In the genomic region with DNA sequence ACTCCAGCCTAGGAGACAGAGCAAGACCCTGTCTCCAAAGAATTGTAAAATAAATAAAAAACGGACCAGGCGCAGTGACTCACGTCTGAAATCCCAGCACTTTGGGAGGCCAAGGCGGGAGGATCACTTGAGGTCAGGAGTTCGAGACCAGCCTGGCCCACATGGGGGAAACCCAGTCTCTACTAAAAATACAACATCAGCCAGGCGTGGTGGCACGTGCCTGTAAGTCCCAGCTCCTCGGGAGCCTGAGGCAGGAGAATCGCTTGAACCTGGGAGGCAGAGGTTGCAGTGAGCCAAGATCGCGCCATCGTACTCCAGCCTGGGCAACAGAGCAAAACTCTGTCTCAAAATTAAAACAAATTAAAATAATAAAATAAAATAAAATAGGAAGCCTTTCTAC, we compare ENCODE assay signal across 8 cellular contexts. TPM values are rescaled to one million over a fixed set of nuclear protein-coding genes. Genes with fewer than 3 reads are reported as not detected.
DNase-seq lines count a peak whose midpoint lies in the region; FAIRE-seq and TF ChIP-seq lines count a peak whose summit lies in the region.
"Not testable (repeated sequence)": the region's sequence is repeated elsewhere in the genome, so short reads cannot be mapped to it uniquely, and the experiment has no call there.

No MANE protein-coding gene starts in this region.

- not testable (repeated sequence) for H3K9me3 ChIP-seq in KOPT-K1 (ENCODE audit: insufficient read depth, low read length, poor library complexity, severe bottlenecking); adipocyte (ENCODE audit: control insufficient read depth, low read length); kidney (ENCODE audit: control insufficient read depth in 1 of 2, low read length in 2 of 2); tibial nerve

- H3K9me3 Mint-ChIP-seq in Calu3 (ENCODE audit: low read depth, unreplicated experiment); osteocyte (ENCODE audit: unreplicated experiment): not testable (repeated sequence)

- H3K36me3 Mint-ChIP-seq in Calu3 (ENCODE audit: insufficient read depth, unreplicated experiment); osteocyte (ENCODE audit: unreplicated experiment): not testable (repeated sequence)

- WGBS in tibial nerve, 2 donors: 49 to 56% methylated on average over 12 of the region's 12 CpGs

- not testable (repeated sequence) for DNase-seq in Calu3; adipocyte (ENCODE audit: low read depth); epithelial cell of proximal tubule (ENCODE audit: low read depth); osteocyte (ENCODE audit: extremely low spot score, unreplicated experiment); tibial nerve (ENCODE audit: low spot score in 2 of 2)
- DNase-seq in kidney: peak; percentile 19

- not testable (repeated sequence) for H3K4me1 Mint-ChIP-seq in Calu3 (ENCODE audit: low read depth, unreplicated experiment)
- peaks cover 14% of the 10 kb centered on the region for H3K4me1 Mint-ChIP-seq in osteocyte (ENCODE audit: unreplicated experiment)

- TF ChIP-seq CTCF in Calu3 (IDR thresholded peaks at IDR 0.05; ENCODE audit: unreplicated experiment); VCaP (conservative IDR thresholded peaks at IDR 0.05); epithelial cell of proximal tubule (conservative IDR thresholded peaks at IDR 0.05; ENCODE audit: low read depth, low read length); kidney (IDR thresholded peaks at IDR 0.05; ENCODE audit: borderline replicate concordance, extremely low read depth, insufficient read depth); osteocyte (IDR thresholded peaks at IDR 0.05); tibial nerve (IDR thresholded peaks at IDR 0.05): not testable (repeated sequence)

- H3K36me3 ChIP-seq in KOPT-K1 (ENCODE audit: insufficient read depth, low read length): peaks cover 18% of the 10 kb centered on the region
- not testable (repeated sequence) for H3K36me3 ChIP-seq in adipocyte (ENCODE audit: control insufficient read depth, insufficient read depth, low read length, severe bottlenecking); kidney (ENCODE audit: control insufficient read depth in 1 of 2, insufficient read depth in 2 of 2, low read length in 2 of 2); tibial nerve

- CTCF ChIA-PET in Calu3 (lab: Charles Lee): not testable (repeated sequence)

- H3K27ac ChIP-seq in KOPT-K1 (ENCODE audit: low read depth, low read length, poor library complexity, severe bottlenecking) (peak overlapping the region; percentile 95), VCaP (peak overlapping the region; percentile 99)
- H3K27ac ChIP-seq in kidney (ENCODE audit: low read depth in 2 of 2, low read length in 2 of 2); tibial nerve: not testable (repeated sequence)

- TF ChIP-seq EP300 in tibial nerve (IDR thresholded peaks at IDR 0.05): not testable (repeated sequence)

- not testable (repeated sequence) for TF ChIP-seq POLR2A in tibial nerve (IDR thresholded peaks at IDR 0.05)

- H3K4me3 Mint-ChIP-seq in Calu3 (ENCODE audit: low read depth, unreplicated experiment): peak overlapping the region; percentile 98
- peak overlapping the region; percentile 60 for H3K4me3 Mint-ChIP-seq in osteocyte (ENCODE audit: unreplicated experiment)

- not testable (repeated sequence) for H3K4me1 ChIP-seq in adipocyte (ENCODE audit: control insufficient read depth, insufficient read depth, low read length); kidney (ENCODE audit: control insufficient read depth in 1 of 2, insufficient read depth in 1 of 2, low read depth in 1 of 2, low read length in 2 of 2)
- H3K4me1 ChIP-seq in tibial nerve: peaks cover 0 to 29% (median 8%) of the 10 kb centered on the region in 4 donors

- H3K27ac Mint-ChIP-seq in Calu3 (ENCODE audit: unreplicated experiment); osteocyte (ENCODE audit: unreplicated experiment): not testable (repeated sequence)

- not testable (repeated sequence) for BruUV-seq in Calu3 (replicated peaks; lab: Mats Ljungman, UMichigan)

- H3K9ac ChIP-seq in adipocyte (ENCODE audit: low read length); kidney (ENCODE audit: low read length in 2 of 2): not testable (repeated sequence)

- not testable (repeated sequence) for H3K27me3 ChIP-seq in adipocyte (replicated peaks; ENCODE audit: control insufficient read depth, insufficient read depth, low read length); tibial nerve

- intact Hi-C loops in Calu3 (cut with micrococcal nuclease; ENCODE audit: unreplicated experiment); kidney (cut with DNase I): not testable (repeated sequence)

- H3K4me3 ChIP-seq in adipocyte (ENCODE audit: low read length) (peak overlapping the region; percentile 89), epithelial cell of proximal tubule (ENCODE audit: low read depth, low read length) (peak overlapping the region; percentile 73), tibial nerve (peak overlapping the region in 3 of 4 donors; percentile 30 to 99 (median 95))
- H3K4me3 ChIP-seq in kidney (ENCODE audit: low read length in 2 of 2): not testable (repeated sequence)

- H3K27me3 Mint-ChIP-seq in Calu3 (ENCODE audit: unreplicated experiment); osteocyte (ENCODE audit: unreplicated experiment): not testable (repeated sequence)

- FAIRE-seq in kidney (lab: Jason Lieb, UNC): not testable (repeated sequence)

RNA-seq across cellular contexts. Expression of a gene that starts 1.0 kb away (rescaled TPM):
- total RNA-seq in Calu3 (2022) (25.4 and 26.9 TPM in 2 replicates), epithelial cell of proximal tubule (27.6 and 38.3 TPM in 2 replicates), kidney (14.4 TPM), osteocyte (28.2 and 32.9 TPM in 2 replicates), tibial nerve (10 to 100 TPM; 20.4 to 59.4 (median 32.7) TPM)
- 14.1 TPM for polyA plus RNA-seq in kidney (ENCODE audit: insufficient read depth, low read depth, low replicate concordance)
